ENCODE assay signal across 11 cellular contexts in genomic region chr10:5776881-5777197, GRCh38. TPM values are rescaled to one million over a fixed set of nuclear protein-coding genes. Genes with fewer than 3 reads are reported as not detected.
DNase-seq lines count a peak whose midpoint lies in the region; ATAC-seq and TF ChIP-seq lines count a peak whose summit lies in the region.
"Had no signal": no experiment of that assay in that cellular context is flagged by ENCODE, and none has a peak within 500 bp of the region (broad histone marks: within the 10 kb centered on the region; RNA-seq: fewer than 3 reads in every experiment).

No MANE protein-coding gene starts in this region.

- peak overlapping the region; percentile 22 for H3K27ac Mint-ChIP-seq in mesothelial cell of epicardium

- no peaks in the 10 kb centered on the region for H3K27me3 ChIP-seq in MG63

- no peak overlapping the region for H3K4me3 Mint-ChIP-seq in mesothelial cell of epicardium
- H3K4me3 Mint-ChIP-seq: activated naive CD4-positive, alpha-beta T cell treated with anti-CD3 and anti-CD28 coated beads for 36 hours had no signal

- DNase-seq in AG09319 (ENCODE audit: extremely low read depth, low read depth), result peak; percentile 35
- DNase-seq in MG63, result peak; percentile 77
- peak; percentile 30 for DNase-seq in dermis blood vessel endothelial cell
- no peak for DNase-seq in mesothelial cell of epicardium (ENCODE audit: low spot score in 2 of 2, unreplicated experiment in 2 of 2)
- DNase-seq in SW 1271 (lab: John Stamatoyannopoulos, UW), result no peak
- DNase-seq in SKM-1 (lab: John Stamatoyannopoulos, UW; ENCODE audit: unreplicated experiment), result no peak
- DNase-seq: activated naive CD4-positive, alpha-beta T cell treated with anti-CD3 and anti-CD28 coated beads for 36 hours; DMS79 treated with DMSO at 0.1 percent for 48 hours; left colon had no signal

- ATAC-seq in GM18909 (IDR thresholded peaks at IDR 0.05; ENCODE audit: poor library complexity, unreplicated experiment) (no peak), HG03139 (IDR thresholded peaks at IDR 0.05; ENCODE audit: unreplicated experiment) (no peak)
- ATAC-seq: left colon had no signal

- H3K9me3 Mint-ChIP-seq in mesothelial cell of epicardium, result peaks cover under 1% of the 10 kb centered on the region

- H3K9me3 ChIP-seq in MG63, result 0 out of 2 replicates have a peak, but pooled peaks cover 3% of the 10 kb centered on the region

- peaks cover 32% of the 10 kb centered on the region for H3K36me3 Mint-ChIP-seq in mesothelial cell of epicardium

- H3K4me1 Mint-ChIP-seq in mesothelial cell of epicardium, result peaks cover 7% of the 10 kb centered on the region

- H3K27me3 Mint-ChIP-seq in mesothelial cell of epicardium (ENCODE audit: low read depth), result no peaks in the 10 kb centered on the region

- no peak overlapping the region for H3K4me3 ChIP-seq in MG63

- peaks cover 63% of the 10 kb centered on the region for H3K36me3 ChIP-seq in MG63

- no peak for TF ChIP-seq CTCF in AG09319 (IDR thresholded peaks at IDR 0.05; ENCODE audit: low read depth, low read length)
- no peak for TF ChIP-seq CTCF in mesothelial cell of epicardium (IDR thresholded peaks at IDR 0.05; ENCODE audit: unreplicated experiment)

RNA-seq across cellular contexts. Expression of gene GDI2, which starts 36.4 kb away (rescaled TPM):
- total RNA-seq in MG63 (2014; rRNA removed; shearing (Covaris generic); ENCODE audit: low replicate concordance), result 442 and 528 TPM in 2 replicates
- total RNA-seq in dermis blood vessel endothelial cell (581 and 665 TPM in 2 replicates), mesothelial cell of epicardium (216 to 221 TPM (median 221 TPM) in 3 replicates)

Comparison
In these comparisons a context has a peak if more than half of its experiments do, and no peak if none do; other contexts are left out.
1. DNase-seq: peak in AG09319 (single experiment), MG63 (single experiment) and dermis blood vessel endothelial cell (single experiment); none in mesothelial cell of epicardium (0 of 2), SW 1271 (0 of 2) and SKM-1 (single experiment).